ENCODE assay signal across 1 cellular context in genomic region chr6:116323863-116324262, GRCh38.
A peak's percentile ranks its signal among the peaks of the same experiment; 100 is the strongest.
TF ChIP-seq lines count a peak whose summit lies in the region.

No MANE protein-coding gene starts in this region.

TF ChIP-seq in GM23338, 12 proteins besides CTCF, POLR2A, EP300 and RAD21:
- TF ChIP-seq ZNF462 (CRISPR knock-in tag; IDR thresholded peaks at IDR 0.05) = peak; percentile 58; the same call in 1 of the 2 replicates
- no peak for TF ChIP-seq EZH2phosphoT487 (IDR thresholded peaks at IDR 0.05; ENCODE audit: unreplicated experiment)
- TF ChIP-seq ZNF114 (CRISPR knock-in tag; IDR thresholded peaks at IDR 0.05) = no peak
- peak; percentile 52; the same call in 1 of the 2 replicates for TF ChIP-seq ETS1 (IDR thresholded peaks at IDR 0.05)
- peak; percentile 81; the same call in 1 of the 2 replicates for TF ChIP-seq NANOG (IDR thresholded peaks at IDR 0.05; ENCODE audit: borderline replicate concordance)
